ENCODE assay signal across 24 cellular contexts in genomic region chr6:84182001-84182400, GRCh38.
"Had no signal": no experiment of that assay in that cellular context is flagged by ENCODE, and none has a peak within 500 bp of the region (broad histone marks: within the 10 kb centered on the region; RNA-seq: fewer than 3 reads in every experiment).

No MANE protein-coding gene starts in this region.

- H3K4me1 ChIP-seq: SJSA1 had no signal

- H3K27me3 ChIP-seq: SJSA1 had no signal

- FAIRE-seq: HTR-8/SVneo, K562, RCC 7860 had no signal

- H3K9ac ChIP-seq: KMS-11 had no signal

- H3K27ac ChIP-seq: HL-60, KMS-11, SJSA1, SK-N-MC had no signal

- H3K4me3 ChIP-seq: K562, SJSA1, SK-N-MC had no signal

- H3K4me2 ChIP-seq: KMS-11 had no signal

- DNase-seq: Kasumi-1, MM.1S, NCI-H1092 treated with DMSO at 0.1 percent for 48 hours, NCI-H1436 treated with DMSO at 0.1 percent for 48 hours, NCI-H1694 treated with DMSO at 0.1 percent for 48 hours, NCI-H2029, NCI-H2081 treated with DMSO at 0.1 percent for 48 hours, NCI-H2171, NCI-H226, NCI-H446, NCI-H510A, NCI-H524 treated with DMSO at 0.1 percent for 48 hours, NCI-H69, NCI-H774, Right ventricle myocardium superior, RPMI8226, SIG-M5 had no signal

- H3K9me3 ChIP-seq: SJSA1 had no signal
